In the genomic region with DNA sequence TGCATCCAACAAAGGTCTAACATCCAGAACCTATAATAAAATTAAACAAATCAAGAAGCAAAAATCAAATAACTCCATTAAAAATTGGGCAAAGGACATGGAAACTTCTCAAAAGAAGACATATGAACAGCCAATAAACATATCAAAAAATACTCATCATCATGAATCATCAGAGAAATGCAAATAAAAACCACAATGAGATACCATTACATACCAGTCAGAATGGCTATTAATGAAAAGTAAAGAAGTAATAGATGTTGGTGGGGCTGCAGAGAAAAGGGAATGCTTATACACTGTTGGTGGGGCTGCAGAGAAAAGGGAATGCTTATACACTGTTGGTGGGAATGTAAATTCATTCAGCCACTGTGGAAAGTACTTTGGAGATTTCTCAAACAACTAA, we compare ENCODE assay signal across 7 cellular contexts.
"Had no signal": no experiment of that assay in that cellular context is flagged by ENCODE, and none has a peak within 500 bp of the region (broad histone marks: within the 10 kb centered on the region; RNA-seq: fewer than 3 reads in every experiment).

No MANE protein-coding gene starts in this region.

- H2AFZ ChIP-seq: GM23338 had no signal

- H3K4me1 Mint-ChIP-seq: GM23338 had no signal

- ATAC-seq: GM23338, K562 had no signal

- H3K4me3 Mint-ChIP-seq: GM23338, H9 had no signal

- FAIRE-seq: H54, HTR-8/SVneo, K562 had no signal

- DNase-seq: H9, HCEC 1CT, IMR-90 had no signal

- H3K4me3 ChIP-seq: GM23338, K562 had no signal

- H3K9me3 Mint-ChIP-seq: GM23338 had no signal

- H3K27ac Mint-ChIP-seq: GM23338, H9 had no signal

- H3K4me2 ChIP-seq: GM23338 had no signal
